25 cellular contexts compared by ENCODE assay signal in genomic region chr1:86762336-86762735, GRCh38. TPM values are rescaled to one million over a fixed set of nuclear protein-coding genes. Genes with fewer than 3 reads are reported as not detected.
DNase-seq lines count a peak whose midpoint lies in the region; FAIRE-seq and TF ChIP-seq lines count a peak whose summit lies in the region.
"Had no signal": no experiment of that assay in that cellular context is flagged by ENCODE, and none has a peak within 500 bp of the region (broad histone marks: within the 10 kb centered on the region; RNA-seq: fewer than 3 reads in every experiment).

No MANE protein-coding gene starts in this region.

- 52% methylated on average over 7 of the region's 7 CpGs for WGBS in hepatocyte (ENCODE audit: low lambda C conversion rate, missing lambda C conversion rate)
- 11 to 64% (median 37%) methylated on average over 7 of the region's 7 CpGs for WGBS in small intestine, 3 donors

- POLR2A ChIA-PET in Caco-2 (lab: Charles Lee), result interaction anchor here (0.6 kb wide), 1 partner anchor 313 kb away, joined by 3 read pairs; no protein-coding TSS in a partner anchor

- H3K4me1 ChIP-seq in Caco-2 (peaks cover 6% of the 10 kb centered on the region), hepatocyte (ENCODE audit: insufficient read depth) (peaks cover 10% of the 10 kb centered on the region), small intestine (ENCODE audit: control insufficient read depth in 2 of 2, insufficient read depth in 1 of 2, low read depth in 1 of 2, low read length in 1 of 2) (no peaks in the 10 kb centered on the region)
- H3K4me1 ChIP-seq: A549, HAP-1 had no signal

- TF ChIP-seq CTCF in Caco-2 (IDR thresholded peaks at IDR 0.05; ENCODE audit: insufficient read depth in 1 of 2, low read depth in 1 of 2, low read length in 1 of 2, severe bottlenecking in 1 of 2, unreplicated experiment in 1 of 2) (no peak), hepatocyte (IDR thresholded peaks at IDR 0.05; ENCODE audit: poor library complexity) (no peak), dorsolateral prefrontal cortex (IDR thresholded peaks at IDR 0.05 in 54 of 56, conservative IDR thresholded peaks at IDR 0.05 in 2 of 56; ENCODE audit: low read depth in 1 of 56, partially characterized antibody in 56 of 56) (no peak)

- H4K20me1 ChIP-seq in hepatocyte (ENCODE audit: insufficient read depth, poor library complexity, severe bottlenecking), result no peaks in the 10 kb centered on the region
- H4K20me1 ChIP-seq: BLaER1 treated with 17β-estradiol and CSF1 and Interleukin-3, amounts not matched to agents 10 nM and 100 nM had no signal

- peak overlapping the region; percentile 60 for H3K4me3 Mint-ChIP-seq in Caco-2 (ENCODE audit: unreplicated experiment)
- H3K4me3 Mint-ChIP-seq: CD14-positive monocyte; CD4-positive, alpha-beta T cell; CD8-positive, alpha-beta memory T cell; GM23338; HFFc6 had no signal

- no peak for FAIRE-seq in small intestine (lab: Jason Lieb, UNC)
- FAIRE-seq: A549, GM12878, H54 had no signal

- peaks cover 2% of the 10 kb centered on the region for H3K36me3 Mint-ChIP-seq in Caco-2 (ENCODE audit: insufficient read depth, unreplicated experiment)
- H3K36me3 Mint-ChIP-seq: CD14-positive monocyte had no signal

- H3K4me1 Mint-ChIP-seq in Caco-2 (ENCODE audit: low read depth, unreplicated experiment), result peaks cover 7% of the 10 kb centered on the region
- H3K4me1 Mint-ChIP-seq: CD14-positive monocyte; CD8-positive, alpha-beta memory T cell; GM23338 had no signal

- no peak overlapping the region for H2AFZ ChIP-seq in hepatocyte
- H2AFZ ChIP-seq: GM23338 had no signal

- CTCF ChIA-PET in Caco-2 (lab: Charles Lee), result no interaction called here

- H3K9me3 Mint-ChIP-seq in Caco-2 (ENCODE audit: unreplicated experiment), result peaks cover 6% of the 10 kb centered on the region

- no peaks in the 10 kb centered on the region for H3K27me3 Mint-ChIP-seq in Caco-2 (ENCODE audit: insufficient read depth, unreplicated experiment)

- H3K9me3 ChIP-seq in Caco-2 (no peaks in the 10 kb centered on the region), hepatocyte (ENCODE audit: low read depth) (no peaks in the 10 kb centered on the region), small intestine (ENCODE audit: control insufficient read depth, low read depth) (no peaks in the 10 kb centered on the region)
- H3K9me3 ChIP-seq: A549, BE2C, HAP-1 had no signal

- H3K27ac ChIP-seq in hepatocyte, result peak overlapping the region; percentile 9
- H3K27ac ChIP-seq in small intestine (ENCODE audit: low read depth in 1 of 2, low read length in 1 of 2), result no peak overlapping the region
- no peak overlapping the region for H3K27ac ChIP-seq in dorsolateral prefrontal cortex
- H3K27ac ChIP-seq: A549; BLaER1 treated with 17β-estradiol and CSF1 and Interleukin-3, amounts not matched to agents 10 nM and 100 nM had no signal

- H3K9me2 ChIP-seq in hepatocyte (replicated peaks; ENCODE audit: insufficient read depth), result no peaks in the 10 kb centered on the region

- H3K4me2 ChIP-seq in hepatocyte, result peak overlapping the region; percentile 44
- H3K4me2 ChIP-seq: A549, GM23338 had no signal

- H3K79me2 ChIP-seq in hepatocyte, result no peaks in the 10 kb centered on the region

- no TSS peak for BruUV-seq in Caco-2 (replicated peaks; lab: Mats Ljungman, UMichigan)

- DNase-seq in Caco-2 (peak in 1 of 2 experiments; percentile 28), NCI-H526 treated with DMSO at 0.1 percent for 48 hours (lab: John Stamatoyannopoulos, UW) (peak; percentile 83), hepatocyte (ENCODE audit: low spot score) (no peak), small intestine (peak; percentile 30), NCI-H510A treated with DMSO at 0.1 percent for 48 hours (lab: John Stamatoyannopoulos, UW) (no peak), dorsolateral prefrontal cortex (no peak), NCI-H1092 treated with DMSO at 0.1 percent for 48 hours (lab: John Stamatoyannopoulos, UW) (no peak)
- DNase-seq: 8988T; ACHN; AML-193; BE2C; Calu3; CD4-positive, alpha-beta T cell; CD8-positive, alpha-beta memory T cell; DMS79; EL; GDM1; HFFc6 had no signal

- intact Hi-C loops in Caco-2 (cut with micrococcal nuclease; ENCODE audit: unreplicated experiment), result loop anchor here (1.0 kb wide), 1 partner anchor 12 kb away; no protein-coding TSS in a partner anchor
- intact Hi-C loops in dorsolateral prefrontal cortex (cut with DNase I), result no loop called here

- H3K4me3 ChIP-seq in Caco-2 (ENCODE audit: low read depth, low read length) (no peak overlapping the region), hepatocyte (no peak overlapping the region), small intestine (ENCODE audit: low read depth in 1 of 2, low read length in 2 of 2) (no peak overlapping the region), dorsolateral prefrontal cortex (no peak overlapping the region)
- H3K4me3 ChIP-seq: A549; BLaER1 treated with 17β-estradiol and CSF1 and Interleukin-3, amounts not matched to agents 10 nM and 100 nM; GM12878; GM23338; HAP-1 had no signal

- H3K27me3 ChIP-seq in Caco-2 (replicated peaks; ENCODE audit: control insufficient read depth, insufficient read depth, low read length) (no peaks in the 10 kb centered on the region), hepatocyte (no peaks in the 10 kb centered on the region), small intestine (ENCODE audit: control insufficient read depth in 2 of 2, insufficient read depth in 2 of 2, low read length in 2 of 2) (no peaks in the 10 kb centered on the region), dorsolateral prefrontal cortex (peaks cover 0 to 2% (median 0%) of the 10 kb centered on the region in 45 donors)
- H3K27me3 ChIP-seq: BE2C; BLaER1 treated with 17β-estradiol and CSF1 and Interleukin-3, amounts not matched to agents 10 nM and 100 nM had no signal

- H3K27ac Mint-ChIP-seq in Caco-2 (ENCODE audit: unreplicated experiment), result peak overlapping the region; percentile 75
- H3K27ac Mint-ChIP-seq: CD14-positive monocyte; CD4-positive, alpha-beta T cell; CD8-positive, alpha-beta memory T cell; GM23338; HFFc6 had no signal

- H3K36me3 ChIP-seq in Caco-2 (ENCODE audit: control insufficient read depth, insufficient read depth, low read length) (no peaks in the 10 kb centered on the region), hepatocyte (replicated peaks; ENCODE audit: insufficient read depth, low read depth) (no peaks in the 10 kb centered on the region), small intestine (ENCODE audit: control insufficient read depth in 2 of 2, insufficient read depth in 2 of 2, low read length in 2 of 2) (no peaks in the 10 kb centered on the region)
- H3K36me3 ChIP-seq: BE2C; BLaER1 treated with 17β-estradiol and CSF1 and Interleukin-3, amounts not matched to agents 10 nM and 100 nM; HAP-1 had no signal

RNA-seq across cellular contexts. Expression of gene SH3GLB1, which starts 58.0 kb away (rescaled TPM):
- total RNA-seq in Caco-2 (2022) (48.7 and 50.6 TPM in 2 replicates), hepatocyte (55.1 and 59.3 TPM in 2 replicates), dorsolateral prefrontal cortex (10 to 100 TPM; 46.5 to 81.9 (median 58.6) TPM)
- polyA plus RNA-seq in hepatocyte (84.6 and 89.1 TPM in 2 replicates), small intestine (10 to 100 TPM; 39.4 to 52.1 (median 43.0) TPM)

Comparison
In these comparisons a context has a peak if more than half of its experiments do, and no peak if none do; other contexts are left out.
1. DNase-seq: peak in NCI-H526 treated with DMSO at 0.1 percent for 48 hours (single experiment) and small intestine (single experiment); none in hepatocyte (single experiment), NCI-H510A treated with DMSO at 0.1 percent for 48 hours (single experiment), dorsolateral prefrontal cortex (0 of 10) and NCI-H1092 treated with DMSO at 0.1 percent for 48 hours (single experiment).